Comparison of ENCODE assay signal across 19 cellular contexts in the genomic region with DNA sequence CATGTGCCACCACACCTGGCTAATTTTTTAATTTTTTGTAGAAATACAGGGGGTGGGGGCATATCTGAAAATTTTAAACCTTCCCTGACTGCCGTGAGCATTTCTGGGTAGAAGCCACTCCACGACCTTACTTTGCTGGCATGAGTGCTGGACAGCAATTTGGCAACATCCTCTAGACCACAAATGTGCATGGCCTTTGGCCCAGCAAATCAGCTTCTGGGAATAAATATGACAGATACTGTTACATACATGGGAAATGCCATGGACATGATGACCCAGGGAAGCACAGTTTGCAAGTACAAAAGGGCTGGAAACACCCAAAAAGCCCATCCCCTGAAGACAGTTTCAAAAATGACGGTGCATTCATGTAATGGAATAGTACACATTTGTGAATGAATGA. TPM values are rescaled to one million over a fixed set of nuclear protein-coding genes. Genes with fewer than 3 reads are reported as not detected.
DNase-seq lines count a peak whose midpoint lies in the region; ATAC-seq, FAIRE-seq and TF ChIP-seq lines count a peak whose summit lies in the region.
"Had no signal": no experiment of that assay in that cellular context is flagged by ENCODE, and none has a peak within 500 bp of the region (broad histone marks: within the 10 kb centered on the region; RNA-seq: fewer than 3 reads in every experiment).

No MANE protein-coding gene starts in this region.

- H3K4me1 ChIP-seq in A549, result peaks cover 75% of the 10 kb centered on the region
- H3K4me1 ChIP-seq in astrocyte (ENCODE audit: insufficient read depth, low read length), result peaks cover 14% of the 10 kb centered on the region
- H3K4me1 ChIP-seq in hepatocyte (ENCODE audit: insufficient read depth), result peaks cover 51% of the 10 kb centered on the region
- H3K4me1 ChIP-seq in left lung, result peaks cover 0 to 26% of the 10 kb centered on the region in 2 donors

- POLR2A ChIA-PET in A549 (lab: Yijun Ruan, JAX), result interaction anchor here (1.0 kb wide), 1 partner anchor 13 kb away, joined by 3 read pairs; no protein-coding TSS in a partner anchor
- POLR2A ChIA-PET in activated CD8-positive, alpha-beta T cell treated with anti-CD3 and anti-CD28 coated beads for 36 hours (lab: Charles Lee), result no interaction called here

- peaks cover 2% of the 10 kb centered on the region for H3K36me3 Mint-ChIP-seq in astrocyte (ENCODE audit: low read depth, unreplicated experiment)
- no peaks in the 10 kb centered on the region for H3K36me3 Mint-ChIP-seq in activated CD8-positive, alpha-beta T cell treated with anti-CD3 and anti-CD28 coated beads for 36 hours (ENCODE audit: low read depth)

- peaks cover 5% of the 10 kb centered on the region for H3K27me3 Mint-ChIP-seq in astrocyte (ENCODE audit: low read depth, unreplicated experiment)
- H3K27me3 Mint-ChIP-seq in activated CD8-positive, alpha-beta T cell treated with anti-CD3 and anti-CD28 coated beads for 36 hours, result peaks cover 14% of the 10 kb centered on the region

- H4K20me1 ChIP-seq in astrocyte (ENCODE audit: insufficient read depth, low read length) (peaks cover 8% of the 10 kb centered on the region), hepatocyte (ENCODE audit: insufficient read depth, poor library complexity, severe bottlenecking) (peaks cover 2% of the 10 kb centered on the region)

- TF ChIP-seq CTCF in A549 (IDR thresholded peaks at IDR 0.05) (no peak), astrocyte (IDR thresholded peaks at IDR 0.05; ENCODE audit: insufficient read depth, low read depth, low read length) (no peak), hepatocyte (IDR thresholded peaks at IDR 0.05; ENCODE audit: poor library complexity) (no peak), left lung (IDR thresholded peaks at IDR 0.05) (no peak)
- TF ChIP-seq CTCF in activated CD8-positive, alpha-beta T cell treated with anti-CD3 and anti-CD28 coated beads for 36 hours (IDR thresholded peaks at IDR 0.05), result no peak

- H2AFZ ChIP-seq in astrocyte (ENCODE audit: low read depth, low read length), result no peak overlapping the region
- no peak overlapping the region for H2AFZ ChIP-seq in hepatocyte

- H3K4me3 ChIP-seq in A549 (no peak overlapping the region), astrocyte (ENCODE audit: insufficient read depth, low read depth, low read length) (no peak overlapping the region), hepatocyte (no peak overlapping the region), left lung (no peak overlapping the region)
- H3K4me3 ChIP-seq: mucosa of descending colon, spleen had no signal

- no peaks in the 10 kb centered on the region for H3K9me2 ChIP-seq in hepatocyte (replicated peaks; ENCODE audit: insufficient read depth)

- H3K36me3 ChIP-seq in astrocyte (ENCODE audit: insufficient read depth, low read length) (no peaks in the 10 kb centered on the region), hepatocyte (replicated peaks; ENCODE audit: insufficient read depth, low read depth) (no peaks in the 10 kb centered on the region), left lung (no peaks in the 10 kb centered on the region)
- H3K36me3 ChIP-seq: spleen had no signal

- H3K9me3 Mint-ChIP-seq in astrocyte (ENCODE audit: unreplicated experiment), result peaks cover 1% of the 10 kb centered on the region
- no peaks in the 10 kb centered on the region for H3K9me3 Mint-ChIP-seq in activated CD8-positive, alpha-beta T cell treated with anti-CD3 and anti-CD28 coated beads for 36 hours
- H3K9me3 Mint-ChIP-seq: activated T-helper 17 cell treated with anti-CD3 and anti-CD28 coated beads, Interleukin-2, amount 50 U/mL, for 72 hours had no signal

- H3K4me2 ChIP-seq in A549 (peak overlapping the region; percentile 71), astrocyte (ENCODE audit: low read length) (no peak overlapping the region), hepatocyte (no peak overlapping the region)

- H3K79me2 ChIP-seq in astrocyte (ENCODE audit: insufficient read depth, low read length), result peaks cover 16% of the 10 kb centered on the region
- peaks cover 11% of the 10 kb centered on the region for H3K79me2 ChIP-seq in hepatocyte

- intact Hi-C loops in left lung (cut with DNase I), result no loop called here
- intact Hi-C loops in activated CD8-positive, alpha-beta T cell treated with anti-CD3 and anti-CD28 coated beads for 36 hours (cut with micrococcal nuclease), result no loop called here

- CTCF ChIA-PET in A549 (lab: Yijun Ruan, JAX), result interaction anchor here (0.6 to 6.1 kb wide), 16 partner anchors 9 to 127 kb away, joined by 3 to 40 read pairs (median 4); no protein-coding TSS in a partner anchor
- CTCF ChIA-PET in activated CD8-positive, alpha-beta T cell treated with anti-CD3 and anti-CD28 coated beads for 36 hours (lab: Charles Lee), result interaction anchor here (0.7 to 1.3 kb wide), 3 partner anchors 14 to 70 kb away, joined by 3 to 4 read pairs (median 4); no protein-coding TSS in a partner anchor

- DNase-seq in A549 (ENCODE audit: low read depth in 1 of 2, low spot score in 1 of 2) (no peak), HCEC 1CT (peak; percentile 63), astrocyte (ENCODE audit: low read depth) (peak; percentile 39), hepatocyte (ENCODE audit: low spot score) (no peak), left lung (no peak), hepatic stellate cell (ENCODE audit: low spot score) (no peak), GM12891 (ENCODE audit: insufficient read length, low spot score) (no peak)
- no peak for DNase-seq in activated CD8-positive, alpha-beta T cell treated with anti-CD3 and anti-CD28 coated beads for 36 hours
- DNase-seq: activated CD8-positive, alpha-beta T cell treated with anti-CD3 and anti-CD28 coated beads, Interleukin-2, amount 10 ng/mL, durations not matched to agents 7 days and 5 days; amygdala; mucosa of descending colon; NCI-H1930; NCI-H774 had no signal

- no peak for TF ChIP-seq EP300 in A549 (IDR thresholded peaks at IDR 0.05)

- peak overlapping the region; percentile 11 for H3K4me3 Mint-ChIP-seq in astrocyte (ENCODE audit: unreplicated experiment)
- H3K4me3 Mint-ChIP-seq in activated CD8-positive, alpha-beta T cell treated with anti-CD3 and anti-CD28 coated beads for 36 hours, result no peak overlapping the region
- H3K4me3 Mint-ChIP-seq: activated CD8-positive, alpha-beta T cell treated with anti-CD3 and anti-CD28 coated beads, Interleukin-2, amount 10 ng/mL, durations not matched to agents 7 days and 5 days; activated T-helper 17 cell treated with anti-CD3 and anti-CD28 coated beads, Interleukin-2, amount 50 U/mL, for 72 hours had no signal

- ATAC-seq in A549 (no peak), left lung (no peak)
- ATAC-seq in activated CD8-positive, alpha-beta T cell treated with anti-CD3 and anti-CD28 coated beads for 36 hours, result no peak
- ATAC-seq: activated CD8-positive, alpha-beta T cell treated with anti-CD3 and anti-CD28 coated beads, Interleukin-2, amount 10 ng/mL, durations not matched to agents 7 days and 5 days; activated T-helper 17 cell treated with anti-CD3 and anti-CD28 coated beads, Interleukin-2, amount 50 U/mL, for 72 hours; mucosa of descending colon had no signal

- FAIRE-seq in A549 (lab: Jason Lieb, UNC) (no peak), astrocyte (lab: Jason Lieb, UNC) (no peak), GM12891 (lab: Jason Lieb, UNC) (no peak)
- FAIRE-seq: frontal cortex, TTC549 had no signal

- H3K4me1 Mint-ChIP-seq in astrocyte (ENCODE audit: low read depth, unreplicated experiment), result peaks cover 5% of the 10 kb centered on the region
- peaks cover 6% of the 10 kb centered on the region for H3K4me1 Mint-ChIP-seq in activated CD8-positive, alpha-beta T cell treated with anti-CD3 and anti-CD28 coated beads for 36 hours (ENCODE audit: low read depth)
- H3K4me1 Mint-ChIP-seq: activated T-helper 17 cell treated with anti-CD3 and anti-CD28 coated beads, Interleukin-2, amount 50 U/mL, for 72 hours had no signal

- peak overlapping the region; percentile 84 to 97 for H3K27ac ChIP-seq in A549
- no peak overlapping the region for H3K27ac ChIP-seq in astrocyte (ENCODE audit: low read depth, low read length)
- peak overlapping the region; percentile 96 for H3K27ac ChIP-seq in hepatocyte
- H3K27ac ChIP-seq in left lung, result no peak overlapping the region
- H3K27ac ChIP-seq: spleen had no signal

- no peak for TF ChIP-seq RAD21 in A549 (conservative IDR thresholded peaks at IDR 0.05 in 1 of 2, IDR thresholded peaks at IDR 0.05 in 1 of 2)

- no peak overlapping the region for H3K27ac Mint-ChIP-seq in astrocyte (ENCODE audit: unreplicated experiment)
- H3K27ac Mint-ChIP-seq in activated CD8-positive, alpha-beta T cell treated with anti-CD3 and anti-CD28 coated beads for 36 hours, result no peak overlapping the region
- H3K27ac Mint-ChIP-seq: activated CD8-positive, alpha-beta T cell treated with anti-CD3 and anti-CD28 coated beads, Interleukin-2, amount 10 ng/mL, durations not matched to agents 7 days and 5 days; activated T-helper 17 cell treated with anti-CD3 and anti-CD28 coated beads, Interleukin-2, amount 50 U/mL, for 72 hours had no signal

- no peak overlapping the region for H3K9ac ChIP-seq in astrocyte (ENCODE audit: low read length)

- H3K27me3 ChIP-seq in astrocyte (ENCODE audit: insufficient read depth, low read length) (no peaks in the 10 kb centered on the region), hepatocyte (no peaks in the 10 kb centered on the region), left lung (no peaks in the 10 kb centered on the region)

- WGBS in A549 (ENCODE audit: missing lambda C conversion rate), result 78% methylated on average over 3 of the region's 3 CpGs
- WGBS in hepatocyte (ENCODE audit: low lambda C conversion rate, missing lambda C conversion rate), result 85% methylated on average over 3 of the region's 3 CpGs

- TF ChIP-seq POLR2A in A549 (IDR thresholded peaks at IDR 0.05; ENCODE audit: low read length) (no peak), GM12891 (IDR thresholded peaks at IDR 0.05; ENCODE audit: low read depth, low read length) (no peak)

- H3K9me3 ChIP-seq in A549, result no peaks in the 10 kb centered on the region
- no peaks in the 10 kb centered on the region for H3K9me3 ChIP-seq in astrocyte (ENCODE audit: insufficient read depth, low read depth, low read length)
- H3K9me3 ChIP-seq in hepatocyte (ENCODE audit: low read depth), result no peaks in the 10 kb centered on the region
- no peaks in the 10 kb centered on the region for H3K9me3 ChIP-seq in left lung
- H3K9me3 ChIP-seq: mucosa of descending colon, spleen had no signal

RNA-seq across cellular contexts. Expression of gene PVR, which starts 3.2 kb away (rescaled TPM):
- 108 and 110 TPM in 2 replicates for polyA plus RNA-seq in A549 (2011; rRNA removed)
- 103 and 142 TPM in 2 replicates for polyA plus RNA-seq in A549 (2012; cell fraction: cytosol; rRNA removed)
- 163 and 226 TPM in 2 replicates for polyA plus RNA-seq in A549 (2012; cell fraction: nucleus; rRNA removed)
- 86.2 to 98.1 TPM (median 90.3 TPM) in 3 replicates for polyA plus RNA-seq in A549 (2017; fragmentation: RNase III; extraction: RNeasy Plus Mini Kit Qiagen cat#74134 plus additional on column Dnase treatment)
- polyA minus RNA-seq in A549 (2011; rRNA and poly(A)+ RNA removed), result 145 and 164 TPM in 2 replicates
- 81.6 and 83.5 TPM in 2 replicates for total RNA-seq in astrocyte
- total RNA-seq in hepatocyte, result 123 and 124 TPM in 2 replicates
- 76.4 and 85.6 TPM in 2 replicates for polyA plus RNA-seq in hepatocyte
- 10 to 100 TPM; 46.3 to 67.9 TPM for total RNA-seq in left lung
- 1 to 10 TPM; 7.4 to 8.3 TPM for total RNA-seq in activated CD8-positive, alpha-beta T cell treated with anti-CD3 and anti-CD28 coated beads for 36 hours
- polyA plus RNA-seq in GM12891 (2012; ENCODE audit: low read depth, missing spikeins), result 1.3 TPM

RNA-seq across cellular contexts. Expression of gene IGSF23, which starts 27.2 kb away (rescaled TPM):
- polyA plus RNA-seq in A549 (2011; rRNA removed), result 0.14 and 0.29 TPM in 2 replicates
- polyA plus RNA-seq in A549 (2012; cell fraction: cytosol; rRNA removed), result 0.29 TPM in 2 replicates
- polyA plus RNA-seq in A549 (2012; cell fraction: nucleus; rRNA removed), result 0.18 and 0.20 TPM in 2 replicates
- polyA plus RNA-seq in A549 (2017; fragmentation: RNase III; extraction: RNeasy Plus Mini Kit Qiagen cat#74134 plus additional on column Dnase treatment), result 0.35 to 0.45 TPM (median 0.42 TPM) in 3 replicates
- not detected in 2 replicates for polyA minus RNA-seq in A549 (2011; rRNA and poly(A)+ RNA removed)
- not detected in 2 replicates for total RNA-seq in astrocyte
- 2.1 TPM in 2 replicates for total RNA-seq in hepatocyte
- polyA plus RNA-seq in hepatocyte, result 0.21 and 3.8 TPM in 2 replicates
- total RNA-seq in left lung, result not detected
- total RNA-seq in activated CD8-positive, alpha-beta T cell treated with anti-CD3 and anti-CD28 coated beads for 36 hours, result not detected
- polyA plus RNA-seq in GM12891 (2012; ENCODE audit: low read depth, missing spikeins), result not detected
- total RNA-seq: activated CD8-positive, alpha-beta T cell treated with anti-CD3 and anti-CD28 coated beads, Interleukin-2, amount 10 ng/mL, durations not matched to agents 7 days and 5 days; activated T-helper 17 cell treated with anti-CD3 and anti-CD28 coated beads, Interleukin-2, amount 50 U/mL, for 72 hours; frontal cortex; H4; mucosa of descending colon; osteocyte; spleen had no signal
- polyA plus RNA-seq: spleen had no signal

RNA-seq across cellular contexts. Expression of gene CEACAM19, which starts 30.8 kb away (rescaled TPM):
- 8.2 and 13.7 TPM in 2 replicates for polyA plus RNA-seq in A549 (2011; rRNA removed)
- 10.0 and 12.3 TPM in 2 replicates for polyA plus RNA-seq in A549 (2012; cell fraction: cytosol; rRNA removed)
- 75.3 and 87.9 TPM in 2 replicates for polyA plus RNA-seq in A549 (2012; cell fraction: nucleus; rRNA removed)
- polyA plus RNA-seq in A549 (2017; fragmentation: RNase III; extraction: RNeasy Plus Mini Kit Qiagen cat#74134 plus additional on column Dnase treatment), result 7.2 to 10.3 TPM (median 9.7 TPM) in 3 replicates
- 13.7 and 14.9 TPM in 2 replicates for polyA minus RNA-seq in A549 (2011; rRNA and poly(A)+ RNA removed)
- total RNA-seq in astrocyte, result 5.8 and 8.0 TPM in 2 replicates
- 2.8 and 5.1 TPM in 2 replicates for total RNA-seq in hepatocyte
- polyA plus RNA-seq in hepatocyte, result 4.9 and 5.6 TPM in 2 replicates
- total RNA-seq in left lung, result 1 to 10 TPM; 4.1 to 5.4 TPM
- total RNA-seq in activated CD8-positive, alpha-beta T cell treated with anti-CD3 and anti-CD28 coated beads for 36 hours, result 1 to 10 TPM in 1 of 2 experiments, under 1 TPM in 1; 0.63 to 1.3 TPM
- polyA plus RNA-seq in GM12891 (2012; ENCODE audit: low read depth, missing spikeins), result 0.22 TPM

RNA-seq across cellular contexts. Expression of gene CEACAM16, which starts 58.4 kb away (rescaled TPM):
- not detected in 2 replicates for polyA plus RNA-seq in A549 (2011; rRNA removed)
- 0.03 TPM in 1 of 2 replicates, not detected in the other for polyA plus RNA-seq in A549 (2012; cell fraction: cytosol; rRNA removed)
- 0.34 and 0.50 TPM in 2 replicates for polyA plus RNA-seq in A549 (2012; cell fraction: nucleus; rRNA removed)
- polyA plus RNA-seq in A549 (2017; fragmentation: RNase III; extraction: RNeasy Plus Mini Kit Qiagen cat#74134 plus additional on column Dnase treatment), result 0.08 to 0.11 TPM in 2 of 3 replicates, not detected in the other
- polyA minus RNA-seq in A549 (2011; rRNA and poly(A)+ RNA removed), result 0.34 and 0.58 TPM in 2 replicates
- 0.14 TPM in 1 of 2 replicates, not detected in the other for total RNA-seq in astrocyte
- 0.73 TPM in 1 of 2 replicates, not detected in the other for total RNA-seq in hepatocyte
- polyA plus RNA-seq in hepatocyte, result not detected in 2 replicates
- total RNA-seq in left lung, result under 1 TPM in 1 of 2 donors, not detected in 1; 0.20 TPM
- not detected for total RNA-seq in activated CD8-positive, alpha-beta T cell treated with anti-CD3 and anti-CD28 coated beads for 36 hours
- 0.05 TPM for polyA plus RNA-seq in GM12891 (2012; ENCODE audit: low read depth, missing spikeins)
- total RNA-seq: activated CD8-positive, alpha-beta T cell treated with anti-CD3 and anti-CD28 coated beads, Interleukin-2, amount 10 ng/mL, durations not matched to agents 7 days and 5 days; activated T-helper 17 cell treated with anti-CD3 and anti-CD28 coated beads, Interleukin-2, amount 50 U/mL, for 72 hours; frontal cortex; H4; osteocyte; spleen had no signal
- polyA plus RNA-seq: spleen had no signal

Comparison
In these comparisons a context has a peak if more than half of its experiments do, and no peak if none do; other contexts are left out.
1. DNase-seq: peak in HCEC 1CT (single experiment) and astrocyte (single experiment); none in A549 (0 of 2), hepatocyte (single experiment), left lung (0 of 2), hepatic stellate cell (single experiment), activated CD8-positive, alpha-beta T cell treated with anti-CD3 and anti-CD28 coated beads for 36 hours (single experiment) and GM12891 (single experiment).
2. H3K27ac ChIP-seq: peak in A549 (2 of 2) and hepatocyte (single experiment); none in astrocyte (single experiment) and left lung (0 of 2).